ENCODE assay signal across 24 cellular contexts in genomic region chrX:12423346-12423745, GRCh38.
"Had no signal": no experiment of that assay in that cellular context is flagged by ENCODE, and none has a peak within 500 bp of the region (broad histone marks: within the 10 kb centered on the region; RNA-seq: fewer than 3 reads in every experiment).

No MANE protein-coding gene starts in this region.

- H3K27ac ChIP-seq: foreskin keratinocyte, left ventricle myocardium inferior, lower lobe of right lung, pancreas, right lobe of liver, spleen, testis, tibial nerve, upper lobe of right lung, vagina had no signal

- H3K27me3 ChIP-seq: foreskin keratinocyte, testis, tibial nerve, upper lobe of right lung, vagina had no signal

- H3K36me3 ChIP-seq: left ventricle myocardium inferior, lower lobe of right lung, pancreas, right lobe of liver, spleen, tibial nerve, upper lobe of right lung, vagina had no signal

- H3K4me1 ChIP-seq: left ventricle myocardium inferior, lower lobe of right lung, pancreas, right lobe of liver, spleen, testis, tibial nerve, upper lobe of right lung, vagina had no signal

- H3K4me1 Mint-ChIP-seq: memory B cell; natural killer cell; neural crest cell; stimulated activated memory B cell treated with anti-CD40 and anti-IgM and Interleukin-4, amounts not matched to agents 10 μg/mL and 1 μg/mL and 100 μg/mL, for 72 hours had no signal

- H3K9me3 Mint-ChIP-seq: stimulated activated memory B cell treated with anti-CD40 and anti-IgM and Interleukin-4, amounts not matched to agents 10 μg/mL and 1 μg/mL and 100 μg/mL, for 72 hours; stimulated activated naive CD8-positive, alpha-beta T cell treated with anti-CD3 and anti-CD28 coated beads, Interleukin-15, Interleukin-2, amounts not matched to agents 100 ng/mL and 50 ng/mL, for 24 hours had no signal

- H3K4me3 Mint-ChIP-seq: memory B cell; mesothelial cell of epicardium; natural killer cell; neural crest cell; stimulated activated memory B cell treated with anti-CD40 and anti-IgM and Interleukin-4, amounts not matched to agents 10 μg/mL and 1 μg/mL and 100 μg/mL, for 72 hours; stimulated activated naive CD8-positive, alpha-beta T cell treated with anti-CD3 and anti-CD28 coated beads, Interleukin-15, Interleukin-2, amounts not matched to agents 100 ng/mL and 50 ng/mL, for 24 hours had no signal

- H3K36me3 Mint-ChIP-seq: memory B cell; mesothelial cell of epicardium; natural killer cell; stimulated activated memory B cell treated with anti-CD40 and anti-IgM and Interleukin-4, amounts not matched to agents 10 μg/mL and 1 μg/mL and 100 μg/mL, for 72 hours had no signal

- DNase-seq: erythroblast; foreskin keratinocyte; kidney; left cardiac atrium; left ventricle myocardium inferior; lower lobe of right lung; natural killer cell; nucleus accumbens; pancreas; right lobe of liver; spleen; stimulated activated CD4-positive, alpha-beta T cell treated with anti-CD3 and anti-CD28 coated beads, Interleukin-15, amount 100 ng/mL, for 24 hours; stimulated activated CD4-positive, alpha-beta T cell treated with anti-CD3 and anti-CD28 coated beads, Interleukin-1b, Interleukin-23, amount 100 ng/mL, for 48 hours; stimulated activated CD4-positive, alpha-beta T cell treated with anti-CD3 and anti-CD28 coated beads, Interleukin-4, amount 100 ng/mL, for 24 hours; testis; upper lobe of right lung had no signal

- FAIRE-seq: kidney, pancreas had no signal

- H3K27me3 Mint-ChIP-seq: progenitor cell of endocrine pancreas; stimulated activated memory B cell treated with anti-CD40 and anti-IgM and Interleukin-4, amounts not matched to agents 10 μg/mL and 1 μg/mL and 100 μg/mL, for 72 hours; stimulated activated naive CD8-positive, alpha-beta T cell treated with anti-CD3 and anti-CD28 coated beads, Interleukin-15, Interleukin-2, amounts not matched to agents 100 ng/mL and 50 ng/mL, for 24 hours had no signal

- H3K4me3 ChIP-seq: left ventricle myocardium inferior, lower lobe of right lung, pancreas, right lobe of liver, spleen, testis, tibial nerve, upper lobe of right lung, vagina had no signal

- H3K27ac Mint-ChIP-seq: memory B cell; mesothelial cell of epicardium; natural killer cell; progenitor cell of endocrine pancreas; stimulated activated memory B cell treated with anti-CD40 and anti-IgM and Interleukin-4, amounts not matched to agents 10 μg/mL and 1 μg/mL and 100 μg/mL, for 72 hours; stimulated activated naive CD8-positive, alpha-beta T cell treated with anti-CD3 and anti-CD28 coated beads, Interleukin-15, Interleukin-2, amounts not matched to agents 100 ng/mL and 50 ng/mL, for 24 hours had no signal

- H3K9me3 ChIP-seq: left ventricle myocardium inferior, lower lobe of right lung, pancreas, right lobe of liver, spleen, testis, tibial nerve, upper lobe of right lung, vagina had no signal
